ENCODE assay signal across 10 cellular contexts in the genomic region with DNA sequence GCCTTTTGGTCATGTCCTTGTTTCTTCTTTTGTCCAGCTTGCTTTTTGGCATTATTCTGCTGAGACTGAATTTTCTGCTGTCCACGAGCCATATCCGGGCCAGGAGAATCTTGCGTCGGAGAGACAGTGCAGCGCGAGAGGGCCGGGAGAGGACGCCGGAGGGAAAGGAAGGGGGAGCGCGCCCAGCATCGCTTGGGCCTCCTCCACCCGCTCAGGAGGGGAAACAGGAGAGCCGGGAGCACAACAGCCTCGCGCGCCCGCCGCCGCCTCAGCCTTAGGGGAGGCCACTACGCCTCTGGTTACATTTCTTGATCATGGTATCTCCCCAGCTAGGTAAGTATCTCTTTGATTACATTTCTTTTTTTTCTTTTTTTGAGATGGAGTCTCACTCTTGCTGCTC. TPM values are rescaled to one million over a fixed set of nuclear protein-coding genes. Genes with fewer than 3 reads are reported as not detected.
DNase-seq lines count a peak whose midpoint lies in the region; ATAC-seq and TF ChIP-seq lines count a peak whose summit lies in the region.
"Had no signal": no experiment of that assay in that cellular context is flagged by ENCODE, and none has a peak within 500 bp of the region (broad histone marks: within the 10 kb centered on the region; RNA-seq: fewer than 3 reads in every experiment).

No MANE protein-coding gene starts in this region.

- peaks cover 17% of the 10 kb centered on the region for H3K4me1 Mint-ChIP-seq in CD4-positive, alpha-beta T cell (ENCODE audit: low read depth)
- H3K4me1 Mint-ChIP-seq in neural crest cell, result peaks cover 9% of the 10 kb centered on the region

- no peak for TF ChIP-seq CTCF in CD4-positive, alpha-beta T cell (IDR thresholded peaks at IDR 0.05)
- TF ChIP-seq CTCF in Panc1 (IDR thresholded peaks at IDR 0.05) (no peak), esophagus muscularis mucosa (IDR thresholded peaks at IDR 0.05) (no peak), neural crest cell (conservative IDR thresholded peaks at IDR 0.05) (no peak), tibial artery (IDR thresholded peaks at IDR 0.05) (no peak)

- no peaks in the 10 kb centered on the region for H3K9me3 ChIP-seq in CD4-positive, alpha-beta T cell (ENCODE audit: control insufficient read depth, low read length)
- H3K9me3 ChIP-seq in Panc1 (ENCODE audit: control insufficient read depth, insufficient read depth, low read depth, low read length) (no peaks in the 10 kb centered on the region), esophagus muscularis mucosa (no peaks in the 10 kb centered on the region), tibial artery (no peaks in the 10 kb centered on the region)

- intact Hi-C loops in CD4-positive, alpha-beta T cell (cut with DNase I, micrococcal nuclease), result no loop called here
- intact Hi-C loops in Panc1 (cut with micrococcal nuclease; ENCODE audit: unreplicated experiment) (no loop called here), esophagus muscularis mucosa (cut with DNase I) (no loop called here), tibial artery (cut with DNase I; ENCODE audit: low total_unique reads) (no loop called here)

- H3K36me3 ChIP-seq in Panc1 (ENCODE audit: control insufficient read depth, insufficient read depth, low read length) (no peaks in the 10 kb centered on the region), esophagus muscularis mucosa (no peaks in the 10 kb centered on the region), tibial artery (no peaks in the 10 kb centered on the region)

- no peak for TF ChIP-seq POLR2A in esophagus muscularis mucosa (IDR thresholded peaks at IDR 0.05; ENCODE audit: low read depth)

- H3K9me3 Mint-ChIP-seq in CD4-positive, alpha-beta T cell, result no peaks in the 10 kb centered on the region
- H3K9me3 Mint-ChIP-seq in neural crest cell, result peaks cover 5% of the 10 kb centered on the region

- no peaks in the 10 kb centered on the region for H3K4me1 ChIP-seq in Panc1 (ENCODE audit: control insufficient read depth, insufficient read depth, low read length)
- peaks cover 5 to 9% (median 9%) of the 10 kb centered on the region in 4 donors for H3K4me1 ChIP-seq in esophagus muscularis mucosa
- H3K4me1 ChIP-seq in tibial artery, result peaks cover 0 to 6% (median 4%) of the 10 kb centered on the region in 4 donors

- no peaks in the 10 kb centered on the region for H3K27me3 ChIP-seq in CD4-positive, alpha-beta T cell (ENCODE audit: control insufficient read depth, insufficient read depth, low read length)
- H3K27me3 ChIP-seq in Panc1 (ENCODE audit: control insufficient read depth, insufficient read depth, low read length), result no peaks in the 10 kb centered on the region
- H3K27me3 ChIP-seq in esophagus muscularis mucosa, result no peaks in the 10 kb centered on the region
- H3K27me3 ChIP-seq in tibial artery, result no peaks in the 10 kb centered on the region

- H3K36me3 Mint-ChIP-seq in CD4-positive, alpha-beta T cell (ENCODE audit: low read depth), result no peaks in the 10 kb centered on the region
- H3K36me3 Mint-ChIP-seq in neural crest cell (ENCODE audit: low read depth), result no peaks in the 10 kb centered on the region

- TF ChIP-seq EP300 in esophagus muscularis mucosa (IDR thresholded peaks at IDR 0.05), result no peak

- no peak overlapping the region for H3K4me3 Mint-ChIP-seq in CD4-positive, alpha-beta T cell
- peak overlapping the region; percentile 68 for H3K4me3 Mint-ChIP-seq in neural crest cell

- no peak overlapping the region for H3K27ac ChIP-seq in CD4-positive, alpha-beta T cell (ENCODE audit: low read depth, low read length)
- H3K27ac ChIP-seq in Panc1 (ENCODE audit: low read length) (no peak overlapping the region), esophagus muscularis mucosa (replicated peaks in 1 of 4) (peak overlapping the region in 1 of 4 donors; percentile 44), tibial artery (no peak overlapping the region)

- peak; percentile 55 for ATAC-seq in CD4-positive, alpha-beta T cell (ENCODE audit: poor library complexity)
- peak; percentile 66 for ATAC-seq in Panc1
- ATAC-seq in GM18520 (IDR thresholded peaks at IDR 0.05; ENCODE audit: unreplicated experiment), result no peak
- ATAC-seq in HG02870 (IDR thresholded peaks at IDR 0.05; ENCODE audit: unreplicated experiment), result no peak
- no peak for ATAC-seq in HG03045 (IDR thresholded peaks at IDR 0.05; ENCODE audit: unreplicated experiment)

- no peak overlapping the region for H3K4me3 ChIP-seq in Panc1 (ENCODE audit: low read depth in 2 of 2, low read length in 2 of 2)
- peak overlapping the region; percentile 22 to 36 (median 34) for H3K4me3 ChIP-seq in esophagus muscularis mucosa
- H3K4me3 ChIP-seq in tibial artery, result no peak overlapping the region

- no peak overlapping the region for H3K27ac Mint-ChIP-seq in CD4-positive, alpha-beta T cell
- H3K27ac Mint-ChIP-seq in neural crest cell (ENCODE audit: unreplicated experiment), result peak overlapping the region; percentile 57

- peak in 3 of 10 experiments; percentile 19 to 25 (median 21) for DNase-seq in CD4-positive, alpha-beta T cell
- DNase-seq in Panc1 (ENCODE audit: low read depth, low spot score) (no peak), esophagus muscularis mucosa (ENCODE audit: extremely low spot score) (no peak), neural crest cell (ENCODE audit: low read depth, low spot score) (peak; percentile 46), tibial artery (no peak)
- DNase-seq: NCI-H2081 treated with DMSO at 0.1 percent for 48 hours; stimulated activated CD4-positive, alpha-beta T cell treated with anti-CD3 and anti-CD28 coated beads, Interleukin-4, amount 100 ng/mL, for 4 hours had no signal

- POLR2A ChIA-PET in CD4-positive, alpha-beta T cell (lab: Charles Lee), result no interaction called here
- POLR2A ChIA-PET in Panc1 (lab: Charles Lee), result no interaction called here

- no peaks in the 10 kb centered on the region for H3K27me3 Mint-ChIP-seq in CD4-positive, alpha-beta T cell
- H3K27me3 Mint-ChIP-seq in neural crest cell (ENCODE audit: low read depth), result peaks cover 16% of the 10 kb centered on the region

- in situ Hi-C loops in Panc1 (cut with HindIII; ENCODE audit: low pct_unique_long_range_greater_than_20kb, low sequenced_read_pairs), result no loop called here

- WGBS in esophagus muscularis mucosa, result 6% methylated on average over 21 of the region's 21 CpGs

- no TSS peak for BruUV-seq in Panc1 (replicated peaks; lab: Mats Ljungman, UMichigan)

- CTCF ChIA-PET in CD4-positive, alpha-beta T cell (lab: Charles Lee), result no interaction called here
- CTCF ChIA-PET in Panc1 (lab: Charles Lee), result no interaction called here

RNA-seq across cellular contexts. Expression of gene DEGS1, which starts 7.4 kb away (rescaled TPM):
- 10 to 100 TPM; 54.0 to 59.1 TPM for total RNA-seq in CD4-positive, alpha-beta T cell
- 82.8 TPM for total RNA-seq in Panc1 (2021; ENCODE audit: unreplicated experiment)
- polyA plus RNA-seq in Panc1 (2012; ENCODE audit: insufficient read length), result 62.3 TPM
- total RNA-seq in esophagus muscularis mucosa, result 100 to 1,000 TPM; 117 to 152 (median 124) TPM
- 40.5 TPM in 2 replicates for total RNA-seq in neural crest cell

Comparison
In these comparisons a context has a peak if more than half of its experiments do, and no peak if none do; other contexts are left out.
1. ATAC-seq: peak in CD4-positive, alpha-beta T cell (single experiment) and Panc1 (single experiment); none in GM18520 (single experiment), HG02870 (single experiment) and HG03045 (single experiment).
2. H3K4me3 ChIP-seq: peak in esophagus muscularis mucosa (4 of 4); none in Panc1 (0 of 2) and tibial artery (0 of 2).